ENCODE assay signal across 2 cellular contexts in the genomic region with DNA sequence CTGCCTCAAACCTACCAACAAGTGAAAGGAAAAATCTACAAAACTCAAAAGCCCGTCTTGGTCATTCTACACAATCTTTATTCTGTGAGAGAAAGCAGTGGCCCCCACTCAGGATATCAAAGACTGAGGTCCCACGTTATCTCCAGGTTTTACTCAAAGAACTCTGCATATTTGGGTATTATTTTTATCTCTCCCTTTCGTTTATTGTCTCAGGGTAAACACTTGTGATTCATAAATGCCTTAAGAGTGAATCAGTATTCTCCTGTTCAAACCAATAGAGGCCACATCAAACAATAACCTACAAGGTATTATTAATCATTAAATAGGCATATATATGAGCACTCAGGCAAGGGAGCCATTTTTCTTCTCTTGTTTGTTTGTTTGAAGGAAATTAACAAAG.
TF ChIP-seq lines count a peak whose summit lies in the region.

No MANE protein-coding gene starts in this region.

TF ChIP-seq in SK-N-SH, 30 proteins besides CTCF, POLR2A, EP300 and RAD21 (continued from another document):
- TF ChIP-seq NFIC (IDR thresholded peaks at IDR 0.05; ENCODE audit: borderline replicate concordance), result no peak
- TF ChIP-seq GABPA (IDR thresholded peaks at IDR 0.05; ENCODE audit: low read depth), result no peak
TF ChIP-seq in SK-N-SH: peak in this region for 1.

TF ChIP-seq in SK-N-SH treated with all-trans-retinoic acid at 6 μM for 48 hours, 23 proteins besides CTCF, POLR2A, EP300 and RAD21 (continued from another document):
- TF ChIP-seq BACH2 (CRISPR knock-in tag; IDR thresholded peaks at IDR 0.05; ENCODE audit: borderline replicate concordance) (no peak), ZC3H10 (CRISPR knock-in tag; IDR thresholded peaks at IDR 0.05) (no peak), RARB (CRISPR knock-in tag; IDR thresholded peaks at IDR 0.05) (no peak), ZFP3 (CRISPR knock-in tag; IDR thresholded peaks at IDR 0.05) (no peak)
